20 cellular contexts compared by ENCODE assay signal in genomic region chr5:168092786-168093185, GRCh38.
"Had no signal": no experiment of that assay in that cellular context is flagged by ENCODE, and none has a peak within 500 bp of the region (broad histone marks: within the 10 kb centered on the region; RNA-seq: fewer than 3 reads in every experiment).

No MANE protein-coding gene starts in this region.

- H3K4me3 ChIP-seq: pancreas, sigmoid colon, stomach, testis, tibial artery had no signal

- H3K9me3 ChIP-seq: neutrophil, pancreas, sigmoid colon, stomach, testis had no signal

- H3K36me3 ChIP-seq: neutrophil, pancreas, sigmoid colon, stomach, tibial artery had no signal

- ATAC-seq: effector memory CD8-positive, alpha-beta T cell; naive thymus-derived CD8-positive, alpha-beta T cell; pancreas; stimulated activated effector memory CD8-positive, alpha-beta T cell treated with anti-CD3 and anti-CD28 coated beads, Interleukin-12 subunit alpha, Interleukin-12 subunit beta, amount 100 ng/mL, for 72 hours had no signal

- DNase-seq: cerebellar nuclear complex; cortex of kidney; effector memory CD8-positive, alpha-beta T cell; erythroblast; hypothalamus; immature natural killer cell; kidney glomerular epithelial cell; mesendoderm; naive thymus-derived CD8-positive, alpha-beta T cell; pancreas; sigmoid colon; stimulated activated CD4-positive, alpha-beta T cell treated with anti-CD3 and anti-CD28 coated beads, Interleukin-2, amount 100 ng/mL, for 24 hours; stimulated activated CD4-positive, alpha-beta T cell treated with anti-CD3 and anti-CD28 coated beads, Interleukin-4, amount 100 ng/mL, for 24 hours; stimulated activated naive CD4-positive, alpha-beta T cell treated with Interleukin-2 at 50 U/mL for 16 hours; stomach; substantia nigra; testis; tibial artery had no signal

- H3K27me3 ChIP-seq: neutrophil, pancreas, sigmoid colon, stomach, testis, tibial artery had no signal

- H3K27ac ChIP-seq: neutrophil, pancreas, stomach, testis, tibial artery had no signal

- H3K4me1 ChIP-seq: testis, tibial artery had no signal
